ENCODE assay signal across 1 cellular context in genomic region chr2:101679037-101679726, GRCh38.
TF ChIP-seq lines count a peak whose summit lies in the region.

No MANE protein-coding gene starts in this region.

TF ChIP-seq in HepG2, 621 proteins besides CTCF, POLR2A, EP300 and RAD21 (continued from another document and continues in another):
- no peak for TF ChIP-seq GRHL1 (CRISPR knock-in tag; conservative IDR thresholded peaks at IDR 0.05)
- TF ChIP-seq JUND (CRISPR knock-in tag; IDR thresholded peaks at IDR 0.05), result no peak
- no peak for TF ChIP-seq ZNF280D (CRISPR knock-in tag; IDR thresholded peaks at IDR 0.05)
- TF ChIP-seq ZNF879 (CRISPR knock-in tag; IDR thresholded peaks at IDR 0.05), result no peak
- TF ChIP-seq TEF (CRISPR knock-in tag; IDR thresholded peaks at IDR 0.05), result no peak
- TF ChIP-seq SNAPC2 (CRISPR knock-in tag; IDR thresholded peaks at IDR 0.05), result no peak
- TF ChIP-seq HNRNPK (IDR thresholded peaks at IDR 0.05; ENCODE audit: low read depth, low read length, poor library complexity, severe bottlenecking), result no peak
- TF ChIP-seq ZNF350 (CRISPR knock-in tag; IDR thresholded peaks at IDR 0.05; ENCODE audit: borderline replicate concordance, low read depth), result no peak
- peak; percentile 65 for TF ChIP-seq ZMYM4 (CRISPR knock-in tag; IDR thresholded peaks at IDR 0.05)
- TF ChIP-seq PTBP1 (IDR thresholded peaks at IDR 0.05; ENCODE audit: low read depth, low read length, poor library complexity, severe bottlenecking), result no peak
- TF ChIP-seq TP53 (CRISPR knock-in tag; conservative IDR thresholded peaks at IDR 0.05), result no peak
- no peak for TF ChIP-seq NFE2L2 (IDR thresholded peaks at IDR 0.05; ENCODE audit: low read length)
- TF ChIP-seq ZNF512 (CRISPR knock-in tag; IDR thresholded peaks at IDR 0.05), result no peak
- no peak for TF ChIP-seq ZNF207 (IDR thresholded peaks at IDR 0.05; ENCODE audit: borderline replicate concordance)
- no peak for TF ChIP-seq SRF (IDR thresholded peaks at IDR 0.05; ENCODE audit: low read depth, low read length)
- TF ChIP-seq ZBTB42 (CRISPR knock-in tag; IDR thresholded peaks at IDR 0.05), result no peak
- no peak for TF ChIP-seq MLX (CRISPR knock-in tag; IDR thresholded peaks at IDR 0.05)
- TF ChIP-seq SIN3A (IDR thresholded peaks at IDR 0.05; ENCODE audit: borderline replicate concordance, low read depth, low read length), result no peak
- TF ChIP-seq ARHGAP35 (CRISPR knock-in tag; IDR thresholded peaks at IDR 0.05; ENCODE audit: borderline replicate concordance), result no peak
- no peak for TF ChIP-seq ZFP90 (CRISPR knock-in tag; IDR thresholded peaks at IDR 0.05; ENCODE audit: borderline replicate concordance)
- no peak for TF ChIP-seq TRAFD1 (CRISPR knock-in tag; IDR thresholded peaks at IDR 0.05; ENCODE audit: borderline replicate concordance)
- TF ChIP-seq SOX5 (CRISPR knock-in tag; IDR thresholded peaks at IDR 0.05; ENCODE audit: borderline replicate concordance), result peak; percentile 80
- no peak for TF ChIP-seq KMT2A (CRISPR knock-in tag; IDR thresholded peaks at IDR 0.05)
- TF ChIP-seq ZNF530 (CRISPR knock-in tag; IDR thresholded peaks at IDR 0.05; ENCODE audit: low read depth), result no peak
- no peak for TF ChIP-seq ZNF776 (CRISPR knock-in tag; IDR thresholded peaks at IDR 0.05)
- no peak for TF ChIP-seq ZNF501 (CRISPR knock-in tag; IDR thresholded peaks at IDR 0.05)
- TF ChIP-seq E2F5 (CRISPR knock-in tag; conservative IDR thresholded peaks at IDR 0.05), result no peak
- TF ChIP-seq ZFP91 (CRISPR knock-in tag; IDR thresholded peaks at IDR 0.05; ENCODE audit: borderline replicate concordance), result no peak
- no peak for TF ChIP-seq ZNF775 (CRISPR knock-in tag; IDR thresholded peaks at IDR 0.05; ENCODE audit: borderline replicate concordance)
- no peak for TF ChIP-seq ZNF230 (CRISPR knock-in tag; IDR thresholded peaks at IDR 0.05)
- TF ChIP-seq SAP130 (CRISPR knock-in tag; IDR thresholded peaks at IDR 0.05; ENCODE audit: low read depth), result no peak
- TF ChIP-seq ATF3 (CRISPR knock-in tag; IDR thresholded peaks at IDR 0.05), result no peak
- 0 out of 2 replicates have a peak, but pooled peaks have one; percentile 5 for TF ChIP-seq ZMYM2 (CRISPR knock-in tag; IDR thresholded peaks at IDR 0.05)
- TF ChIP-seq ZNF274 (CRISPR knock-in tag; IDR thresholded peaks at IDR 0.05), result no peak
- no peak for TF ChIP-seq TIGD3 (CRISPR knock-in tag; IDR thresholded peaks at IDR 0.05; ENCODE audit: borderline replicate concordance)
- no peak; the same call in 1 of the 2 replicates for TF ChIP-seq GATAD2A (CRISPR knock-in tag; IDR thresholded peaks at IDR 0.05)
- TF ChIP-seq ARID5B (CRISPR knock-in tag; IDR thresholded peaks at IDR 0.05), result peak; percentile 39; the same call in 1 of the 2 replicates
- no peak for TF ChIP-seq IRX3 (CRISPR knock-in tag; IDR thresholded peaks at IDR 0.05; ENCODE audit: borderline replicate concordance, low read depth)
- no peak for TF ChIP-seq HNRNPL (IDR thresholded peaks at IDR 0.05; ENCODE audit: low read depth, low read length)
- no peak for TF ChIP-seq ZNF770 (CRISPR knock-in tag; IDR thresholded peaks at IDR 0.05)
- no peak for TF ChIP-seq ZNF10 (CRISPR knock-in tag; IDR thresholded peaks at IDR 0.05; ENCODE audit: borderline replicate concordance, low read depth)
- no peak for TF ChIP-seq TCF7L2 (IDR thresholded peaks at IDR 0.05; ENCODE audit: low read depth, low read length)
- no peak for TF ChIP-seq ZNF614 (CRISPR knock-in tag; IDR thresholded peaks at IDR 0.05; ENCODE audit: borderline replicate concordance)
